ENCODE assay signal across 18 cellular contexts in genomic region chr11:126712017-126712625, GRCh38.
"Had no signal": no experiment of that assay in that cellular context is flagged by ENCODE, and none has a peak within 500 bp of the region (broad histone marks: within the 10 kb centered on the region; RNA-seq: fewer than 3 reads in every experiment).

No MANE protein-coding gene starts in this region.

- DNase-seq: activated CD4-positive, alpha-beta T cell treated with anti-CD3 and anti-CD28 coated beads, Interleukin-2, amount 50 U/mL, for 1 hour; activated CD8-positive, alpha-beta memory T cell treated with anti-CD3 and anti-CD28 coated beads for 24 hours; activated naive CD8-positive, alpha-beta T cell treated with anti-CD3 and anti-CD28 coated beads, Interleukin-2, amount 10 ng/mL, durations not matched to agents 7 days and 5 days; brain microvascular endothelial cell; cortex of kidney; effector CD4-positive, alpha-beta T cell; foreskin keratinocyte; ovary; sigmoid colon; stimulated activated CD4-positive, alpha-beta T cell treated with anti-CD3 and anti-CD28 coated beads, Interleukin-12 subunit alpha, Interleukin-12 subunit beta, amount 100 ng/mL, for 4 hours; stimulated activated CD4-positive, alpha-beta T cell treated with anti-CD3 and anti-CD28 coated beads, Interleukin-2, amount 100 ng/mL, for 24 hours; stomach; testis had no signal

- H3K27ac Mint-ChIP-seq: activated naive CD8-positive, alpha-beta T cell treated with anti-CD3 and anti-CD28 coated beads, Interleukin-2, amount 10 ng/mL, durations not matched to agents 7 days and 5 days; mesothelial cell of epicardium had no signal

- H3K4me3 Mint-ChIP-seq: activated naive CD8-positive, alpha-beta T cell treated with anti-CD3 and anti-CD28 coated beads, Interleukin-2, amount 10 ng/mL, durations not matched to agents 7 days and 5 days; mesothelial cell of epicardium; neural crest cell had no signal

- H3K9me3 ChIP-seq: esophagus muscularis mucosa, ovary, sigmoid colon, stomach, testis had no signal

- H3K4me3 ChIP-seq: esophagus muscularis mucosa, lung, ovary, sigmoid colon, stomach, testis had no signal

- H3K4me1 Mint-ChIP-seq: activated naive CD8-positive, alpha-beta T cell treated with anti-CD3 and anti-CD28 coated beads, Interleukin-2, amount 10 ng/mL, durations not matched to agents 7 days and 5 days; mesothelial cell of epicardium had no signal

- H3K9me3 Mint-ChIP-seq: activated naive CD8-positive, alpha-beta T cell treated with anti-CD3 and anti-CD28 coated beads, Interleukin-2, amount 10 ng/mL, durations not matched to agents 7 days and 5 days; mesothelial cell of epicardium; neural crest cell had no signal

- ATAC-seq: activated CD4-positive, CD25-positive, alpha-beta regulatory T cell treated with anti-CD3 and anti-CD28 coated beads, Interleukin-2, amount 50 U/mL, for 24 hours; foreskin keratinocyte had no signal

- H3K27me3 ChIP-seq: brain microvascular endothelial cell, foreskin keratinocyte, ovary, sigmoid colon, testis had no signal

- H3K27ac ChIP-seq: brain microvascular endothelial cell, esophagus muscularis mucosa, foreskin keratinocyte, ovary, sigmoid colon, stomach, testis had no signal

- H3K4me1 ChIP-seq: esophagus muscularis mucosa, foreskin keratinocyte, sigmoid colon, stomach, testis had no signal

- H3K36me3 ChIP-seq: brain microvascular endothelial cell, esophagus muscularis mucosa, ovary, sigmoid colon, stomach had no signal
